In genomic region chr11:20021771-20022362, GRCh38 we compare ENCODE assay signal across 14 cellular contexts.
DNase-seq lines count a peak whose midpoint lies in the region; ATAC-seq lines count a peak whose summit lies in the region.
"Had no signal": no experiment of that assay in that cellular context is flagged by ENCODE, and none has a peak within 500 bp of the region (broad histone marks: within the 10 kb centered on the region; RNA-seq: fewer than 3 reads in every experiment).

No MANE protein-coding gene starts in this region.

- H4K91ac ChIP-seq in trophoblast cell (ENCODE audit: low read depth, low read length) = peak overlapping the region; percentile 79

- H2BK12ac ChIP-seq in trophoblast cell (ENCODE audit: low read length) = peak overlapping the region; percentile 94

- H3K9me3 ChIP-seq in SJCRH30 (replicated peaks) (no peaks in the 10 kb centered on the region), iPS-15b (ENCODE audit: control insufficient read depth, insufficient read depth, low read length) (no peaks in the 10 kb centered on the region), trophoblast cell (ENCODE audit: insufficient read depth, low read depth, low read length) (no peaks in the 10 kb centered on the region)

- no peaks in the 10 kb centered on the region for H3K36me3 ChIP-seq in SJCRH30
- no peaks in the 10 kb centered on the region for H3K36me3 ChIP-seq in iPS-15b (ENCODE audit: control insufficient read depth, insufficient read depth, low read length)
- no peaks in the 10 kb centered on the region for H3K36me3 ChIP-seq in trophoblast cell (ENCODE audit: control insufficient read depth in 1 of 2, insufficient read depth in 2 of 2, low read length in 2 of 2)

- H2BK5ac ChIP-seq in trophoblast cell (ENCODE audit: low read depth, low read length, poor library complexity) = peak overlapping the region; percentile 90

- H3K23ac ChIP-seq in trophoblast cell (ENCODE audit: low read length) = no peak overlapping the region

- H3K4me3 ChIP-seq in SJCRH30 (peak overlapping the region; percentile 64), iPS-15b (ENCODE audit: low read depth, low read length) (peak overlapping the region; percentile 42), trophoblast cell (ENCODE audit: low read depth, low read length) (no peak overlapping the region)

- peak overlapping the region; percentile 93 for H2AK5ac ChIP-seq in trophoblast cell (ENCODE audit: low read length)

- H3K18ac ChIP-seq in trophoblast cell (ENCODE audit: low read length) = no peak overlapping the region

- H4K8ac ChIP-seq in trophoblast cell (ENCODE audit: low read depth, low read length) = peak overlapping the region; percentile 54

- peaks cover 16% of the 10 kb centered on the region for H3K79me2 ChIP-seq in trophoblast cell (ENCODE audit: control insufficient read depth, insufficient read depth, low read length, poor library complexity)

- peak overlapping the region; percentile 94 for H2BK120ac ChIP-seq in trophoblast cell (ENCODE audit: insufficient read depth, low read length, poor library complexity)

- peak overlapping the region; percentile 65 for H3K4ac ChIP-seq in trophoblast cell (ENCODE audit: low read depth, low read length)

- H3K14ac ChIP-seq in trophoblast cell (ENCODE audit: low read length) = no peak overlapping the region

- H3K27me3 ChIP-seq in SJCRH30 = no peaks in the 10 kb centered on the region
- H3K27me3 ChIP-seq in iPS-15b (ENCODE audit: control insufficient read depth, insufficient read depth, low read length) = peaks cover 3% of the 10 kb centered on the region
- H3K27me3 ChIP-seq in trophoblast cell (ENCODE audit: insufficient read depth, low read length) = no peaks in the 10 kb centered on the region

- no CpG with 5 or more reads among the region's 4 CpGs for WGBS in trophoblast cell (ENCODE audit: extremely low coverage, insufficient coverage, insufficient read length)

- no peak for ATAC-seq in HG03108 (IDR thresholded peaks at IDR 0.05; ENCODE audit: unreplicated experiment)
- no peak for ATAC-seq in GM21515 (IDR thresholded peaks at IDR 0.05; ENCODE audit: unreplicated experiment)

- H3K9ac ChIP-seq in iPS-15b (ENCODE audit: low read depth, low read length) (no peak overlapping the region), trophoblast cell (ENCODE audit: low read length) (no peak overlapping the region)

- no peak overlapping the region for H2AFZ ChIP-seq in trophoblast cell (ENCODE audit: insufficient read depth, low read length, poor library complexity)

- H3K4me2 ChIP-seq in trophoblast cell (ENCODE audit: low read length) = peak overlapping the region; percentile 42

- peak overlapping the region; percentile 89 for H3K27ac ChIP-seq in SJCRH30
- peak overlapping the region; percentile 72 for H3K27ac ChIP-seq in trophoblast cell (ENCODE audit: low read depth, low read length)
- H3K27ac ChIP-seq: 22Rv1, VCaP had no signal

- H3K4me1 ChIP-seq in SJCRH30 (peaks cover 51% of the 10 kb centered on the region), iPS-15b (ENCODE audit: control insufficient read depth, insufficient read depth, low read length) (peaks cover 41% of the 10 kb centered on the region), trophoblast cell (ENCODE audit: control insufficient read depth in 1 of 2, insufficient read depth in 2 of 2, low read length in 2 of 2) (peaks cover 23 to 36% of the 10 kb centered on the region in 2 experiments)

- H3K79me1 ChIP-seq in trophoblast cell (ENCODE audit: low read length) = peaks cover 46% of the 10 kb centered on the region

- DNase-seq in DMS153 (lab: John Stamatoyannopoulos, UW) (peak; percentile 10), DMS153 treated with DMSO at 0.1 percent for 48 hours (lab: John Stamatoyannopoulos, UW; ENCODE audit: unreplicated experiment) (no peak), SJCRH30 (peak; percentile 82 to 86), trophoblast cell (no peak), NCI-H524 (lab: John Stamatoyannopoulos, UW) (no peak)
- DNase-seq: activated naive CD4-positive, alpha-beta T cell treated with anti-CD3 and anti-CD28 coated beads for 36 hours; CD8-positive, alpha-beta memory T cell; NCI-H2171; stimulated activated CD4-positive, alpha-beta T cell treated with anti-CD3 and anti-CD28 coated beads, Interleukin-2, amount 100 ng/mL, for 24 hours had no signal

- no peak overlapping the region for H4K12ac ChIP-seq in trophoblast cell (ENCODE audit: low read depth, low read length)

Comparison
In these comparisons a context has a peak if more than half of its experiments do, and no peak if none do; other contexts are left out.
1. DNase-seq: peak in DMS153 (single experiment) and SJCRH30 (2 of 2); none in DMS153 treated with DMSO at 0.1 percent for 48 hours (single experiment), trophoblast cell (0 of 2) and NCI-H524 (0 of 2).